In genomic region chr4:162016991-162017390, GRCh38 we compare ENCODE assay signal across 22 cellular contexts.
"Had no signal": no experiment of that assay in that cellular context is flagged by ENCODE, and none has a peak within 500 bp of the region (broad histone marks: within the 10 kb centered on the region; RNA-seq: fewer than 3 reads in every experiment).

No MANE protein-coding gene starts in this region.

- DNase-seq: activated B cell treated with CpG ODN at 0.5 μM for 24 hours; activated CD4-positive, alpha-beta T cell treated with anti-CD3 and anti-CD28 coated beads for 48 hours; activated CD4-positive, alpha-beta T cell treated with anti-CD3 and anti-CD28 coated beads, Interleukin-2, amount 50 U/mL, for 1 hour; activated CD4-positive, alpha-beta T cell treated with anti-CD3 and anti-CD28 coated beads, Interleukin-2, amount 50 U/mL, for 48 hours; activated CD8-positive, alpha-beta memory T cell treated with anti-CD3 and anti-CD28 coated beads for 24 hours; activated CD8-positive, alpha-beta T cell treated with anti-CD3 and anti-CD28 coated beads for 36 hours; activated effector memory CD4-positive, alpha-beta T cell treated with anti-CD3 and anti-CD28 coated beads, Interleukin-2, amount 50 U/mL, for 16 hours; activated naive CD4-positive, alpha-beta T cell; activated naive CD4-positive, alpha-beta T cell treated with anti-CD3 and anti-CD28 coated beads, Interleukin-2, amount 10 ng/mL, durations not matched to agents 7 days and 5 days; activated naive CD8-positive, alpha-beta T cell treated with anti-CD3 and anti-CD28 coated beads, Interleukin-2, amount 10 ng/mL, durations not matched to agents 7 days and 5 days; activated T-cell treated with anti-CD3 and anti-CD28 coated beads, Interleukin-2, amount 50 U/mL, for 4 hours; central memory CD4-positive, alpha-beta T cell; cortex of kidney; dermis blood vessel endothelial cell; effector CD4-positive, alpha-beta T cell; effector memory CD8-positive, alpha-beta T cell; erythroblast; foreskin melanocyte; heart right ventricle; T-helper 17 cell; T1000; WERI-Rb-1 had no signal
